Comparison of ENCODE assay signal across 8 cellular contexts in the genomic region with DNA sequence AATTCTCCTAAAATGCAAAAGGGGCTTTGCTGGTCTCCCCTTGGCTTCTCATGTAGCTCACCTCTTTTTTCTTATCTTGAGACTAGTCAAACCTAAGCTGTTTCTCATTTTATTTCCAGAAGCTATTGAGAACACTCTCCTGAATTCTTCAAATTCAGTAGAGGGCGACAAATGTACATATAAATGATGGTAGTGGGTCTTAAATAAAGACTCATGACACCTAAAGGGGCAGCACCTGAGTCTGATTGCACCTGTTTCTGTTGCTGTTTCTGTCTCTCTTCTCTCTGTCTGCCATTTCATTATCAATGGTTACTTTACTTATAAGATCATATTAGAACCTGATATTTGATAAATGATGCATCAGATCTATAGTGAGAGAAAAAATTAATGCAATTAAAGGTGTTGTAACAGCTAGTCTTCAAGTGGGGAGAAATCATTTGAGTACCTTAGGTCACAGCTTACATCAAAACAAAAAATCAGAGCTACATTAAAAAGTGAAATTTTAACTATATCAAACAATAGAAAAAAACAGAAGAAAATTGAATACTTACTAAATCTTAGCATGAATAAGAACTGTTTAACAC. TPM values are rescaled to one million over a fixed set of nuclear protein-coding genes. Genes with fewer than 3 reads are reported as not detected.
DNase-seq lines count a peak whose midpoint lies in the region; ATAC-seq, FAIRE-seq and TF ChIP-seq lines count a peak whose summit lies in the region.

No MANE protein-coding gene starts in this region.

- peaks cover 24% of the 10 kb centered on the region for H3K27me3 ChIP-seq in left ventricle myocardium inferior (ENCODE audit: low read depth)
- H3K27me3 ChIP-seq in thoracic aorta (replicated peaks; ENCODE audit: insufficient read depth), result no peaks in the 10 kb centered on the region

- no peaks in the 10 kb centered on the region for H3K9me3 ChIP-seq in left ventricle myocardium inferior (replicated peaks)
- no peaks in the 10 kb centered on the region for H3K9me3 ChIP-seq in thoracic aorta

- no peak for ATAC-seq in thoracic aorta (ENCODE audit: insufficient number of reproducible peaks, low FRiP score, low read depth)

- DNase-seq in D721Med (ENCODE audit: insufficient read length, low spot score) (peak; percentile 29), GM19240 (ENCODE audit: insufficient read length, low spot score) (peak; percentile 51), LoVo (ENCODE audit: low spot score) (peak; percentile 50), SW480 (ENCODE audit: low spot score) (peak; percentile 80), left ventricle myocardium inferior (no peak), thoracic aorta (ENCODE audit: low spot score) (no peak), HK-2 (ENCODE audit: unreplicated experiment) (no peak), cerebellar nuclear complex (lab: John Stamatoyannopoulos, UW) (no peak)

- TF ChIP-seq CTCF in D721Med (IDR thresholded peaks at IDR 0.05; ENCODE audit: insufficient read depth, missing control alignments), result peak; percentile 66
- TF ChIP-seq CTCF in left ventricle myocardium inferior (IDR thresholded peaks at IDR 0.05; ENCODE audit: borderline replicate concordance), result peak; percentile 73
- peak; percentile 30 for TF ChIP-seq CTCF in thoracic aorta (IDR thresholded peaks at IDR 0.05)

- H3K4me3 ChIP-seq in left ventricle myocardium inferior (no peak overlapping the region), thoracic aorta (no peak overlapping the region)

- FAIRE-seq in D721Med (lab: Jason Lieb, UNC), result peak; percentile 29

- intact Hi-C loops in left ventricle myocardium inferior (cut with micrococcal nuclease), result loop anchor here (5.0 kb wide), 1 partner anchor 318 kb away; no protein-coding TSS in a partner anchor

- no peaks in the 10 kb centered on the region for H3K4me1 ChIP-seq in left ventricle myocardium inferior
- H3K4me1 ChIP-seq in thoracic aorta (ENCODE audit: control insufficient read depth in 1 of 2, low read depth in 2 of 2), result no peaks in the 10 kb centered on the region

- H3K27ac ChIP-seq in left ventricle myocardium inferior (replicated peaks) (no peak overlapping the region), thoracic aorta (no peak overlapping the region)

- H3K36me3 ChIP-seq in left ventricle myocardium inferior (no peaks in the 10 kb centered on the region), thoracic aorta (no peaks in the 10 kb centered on the region)

RNA-seq across cellular contexts. Expression of gene ADIPOQ, which starts 7.0 kb away (rescaled TPM):
- total RNA-seq in left ventricle myocardium inferior (0.69 TPM), thoracic aorta (1 to 10 TPM; 6.8 to 8.8 TPM)

RNA-seq across cellular contexts. Expression of gene RFC4, which starts 43.2 kb away (rescaled TPM):
- total RNA-seq in left ventricle myocardium inferior (9.6 TPM), thoracic aorta (10 to 100 TPM in 1 of 2 donors, 1 to 10 TPM in 1; 4.7 to 20.4 TPM)

Comparison
In these comparisons a context has a peak if more than half of its experiments do, and no peak if none do; other contexts are left out.
1. DNase-seq: peak in D721Med (single experiment), GM19240 (single experiment), LoVo (single experiment) and SW480 (single experiment); none in left ventricle myocardium inferior (single experiment), thoracic aorta (single experiment), HK-2 (single experiment) and cerebellar nuclear complex (0 of 2).
2. Peak in every context shown above with its lines, with median percentiles within 50 percentile points of each other: CTCF ChIP-seq.